ENCODE assay signal across 24 cellular contexts in the genomic region with DNA sequence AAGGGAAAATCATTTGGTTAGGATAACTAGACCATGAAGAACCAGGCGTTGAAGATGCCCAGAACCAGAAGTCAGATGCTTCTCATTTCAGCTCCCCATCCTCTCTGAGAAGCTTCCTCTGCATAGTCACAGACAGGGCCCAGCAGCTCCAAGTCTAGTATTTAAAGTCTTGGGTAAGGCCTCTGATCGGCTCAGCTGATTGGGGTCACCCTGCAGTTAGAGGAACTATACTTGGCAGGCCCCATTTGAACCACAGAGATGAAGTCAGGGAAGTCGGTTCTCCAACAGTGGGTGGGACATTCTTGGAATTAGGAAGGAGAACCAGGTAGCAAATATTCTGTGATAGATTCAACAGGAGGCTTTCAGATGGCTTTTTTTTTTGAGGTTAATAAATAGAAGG.
"Had no signal": no experiment of that assay in that cellular context is flagged by ENCODE, and none has a peak within 500 bp of the region (broad histone marks: within the 10 kb centered on the region; RNA-seq: fewer than 3 reads in every experiment).

No MANE protein-coding gene starts in this region.

- H3K4me3 ChIP-seq: breast epithelium, SK-N-MC had no signal

- H3K36me3 ChIP-seq: breast epithelium had no signal

- H3K27ac ChIP-seq: breast epithelium, SK-N-MC had no signal

- H3K9me3 ChIP-seq: breast epithelium had no signal

- H3K4me1 ChIP-seq: breast epithelium had no signal

- H3K27me3 ChIP-seq: breast epithelium had no signal

- DNase-seq: activated CD4-positive, alpha-beta T cell treated with anti-CD3 and anti-CD28 coated beads for 1 hour; activated CD4-positive, alpha-beta T cell treated with anti-CD3 and anti-CD28 coated beads, Interleukin-2, amount 10 ng/mL, durations not matched to agents 24 days and 14 days; activated CD4-positive, alpha-beta T cell treated with anti-CD3 and anti-CD28 coated beads, Interleukin-2, amount 50 U/mL, for 48 hours; activated CD8-positive, alpha-beta memory T cell treated with anti-CD3 and anti-CD28 coated beads, Interleukin-2, amount 10 ng/mL, durations not matched to agents 7 days and 5 days; activated effector memory CD4-positive, alpha-beta T cell treated with Interleukin-2 at 50 U/mL for 16 hours; activated naive CD4-positive, alpha-beta T cell; activated T-cell treated with anti-CD3 and anti-CD28 coated beads, Interleukin-2, amount 50 U/mL, for 24 hours; aorta; caudate nucleus; KG1; NCI-H146; NCI-H187 treated with DMSO at 0.1 percent for 48 hours; NCI-H2081 treated with DMSO at 0.1 percent for 48 hours; NCI-H446 treated with DMSO at 0.1 percent for 48 hours; NCI-H524 treated with DMSO at 0.1 percent for 48 hours; NCI-H82; PC-3; SHP77; T-cell; T-helper 2 cell; T1000 had no signal

- ATAC-seq: activated CD8-positive, alpha-beta memory T cell treated with anti-CD3 and anti-CD28 coated beads, Interleukin-2, amount 10 ng/mL, durations not matched to agents 7 days and 5 days; PC-3; T-cell; WTC11 had no signal
